In the genomic region with DNA sequence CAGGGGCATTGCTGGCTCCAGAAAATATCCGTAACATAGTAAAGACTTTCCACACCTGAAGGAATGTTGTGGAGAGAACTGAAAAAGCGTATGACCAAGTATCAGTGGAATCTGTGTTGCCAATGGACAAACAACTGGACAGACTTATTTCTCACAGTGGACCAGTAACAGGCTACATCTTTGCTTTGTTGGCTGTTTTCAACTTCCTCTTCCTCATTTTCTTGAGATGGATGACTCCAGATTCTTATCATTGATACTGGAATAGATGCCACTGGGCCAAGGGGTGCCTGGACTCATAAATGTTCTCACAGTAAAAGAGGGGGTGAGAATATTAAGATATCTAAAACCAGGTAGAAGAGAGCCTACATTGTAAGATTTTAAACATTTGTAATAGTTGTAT, we compare ENCODE assay signal across 16 cellular contexts.
"Had no signal": no experiment of that assay in that cellular context is flagged by ENCODE, and none has a peak within 500 bp of the region (broad histone marks: within the 10 kb centered on the region; RNA-seq: fewer than 3 reads in every experiment).

No MANE protein-coding gene starts in this region.

- H3K36me3 ChIP-seq: colonic mucosa, stomach had no signal

- H3K27ac Mint-ChIP-seq: immature natural killer cell, naive B cell, nephron had no signal

- H3K27me3 ChIP-seq: colonic mucosa, foreskin keratinocyte, stomach had no signal

- H3K4me3 Mint-ChIP-seq: immature natural killer cell, naive B cell, nephron had no signal

- H3K4me3 ChIP-seq: colonic mucosa, lung, skin epidermis, stomach had no signal

- ATAC-seq: foreskin keratinocyte, left colon, left ventricle myocardium superior, sciatic nerve had no signal

- H3K36me3 Mint-ChIP-seq: immature natural killer cell, naive B cell had no signal

- H3K9me3 ChIP-seq: colonic mucosa had no signal

- H3K27ac ChIP-seq: colonic mucosa, foreskin keratinocyte, skin epidermis, stomach had no signal

- DNase-seq: colonic mucosa; dermis blood vessel endothelial cell; erythroblast; foreskin keratinocyte; immature natural killer cell; left colon; left ventricle myocardium superior; mesendoderm; naive B cell; stimulated activated CD4-positive, alpha-beta T cell treated with anti-CD3 and anti-CD28 coated beads, Interleukin-12 subunit alpha, Interleukin-12 subunit beta, amount 100 ng/mL, for 4 hours; stimulated activated naive CD4-positive, alpha-beta T cell; stomach had no signal

- H3K4me1 ChIP-seq: colonic mucosa had no signal

- H3K27me3 Mint-ChIP-seq: naive B cell had no signal
